Comparison of ENCODE assay signal across 1 cellular context in genomic region chr16:17177242-17177967, GRCh38.
TF ChIP-seq lines count a peak whose summit lies in the region.

No MANE protein-coding gene starts in this region.

TF ChIP-seq in HepG2, 621 proteins besides CTCF, POLR2A, EP300 and RAD21 (continued from another document):
- TF ChIP-seq MXD3 (CRISPR knock-in tag; IDR thresholded peaks at IDR 0.05) (no peak), ZBTB44 (CRISPR knock-in tag; IDR thresholded peaks at IDR 0.05) (no peak), ZNF720 (CRISPR knock-in tag; IDR thresholded peaks at IDR 0.05) (no peak), DDIT3 (CRISPR knock-in tag; IDR thresholded peaks at IDR 0.05) (no peak)
